ENCODE assay signal across 1 cellular context in genomic region chr13:29593605-29594297, GRCh38.
TF ChIP-seq lines count a peak whose summit lies in the region.

No MANE protein-coding gene starts in this region.

TF ChIP-seq in H1, 55 proteins besides CTCF, POLR2A, EP300 and RAD21 (continued from another document):
- TF ChIP-seq CHD7 (IDR thresholded peaks at IDR 0.05; ENCODE audit: insufficient replicate concordance, low read length) (no peak), CEBPB (IDR thresholded peaks at IDR 0.05; ENCODE audit: low read depth, low read length) (no peak), RBBP5 (IDR thresholded peaks at IDR 0.05; ENCODE audit: borderline replicate concordance, low read depth, low read length) (no peak), GABPA (IDR thresholded peaks at IDR 0.05; ENCODE audit: borderline replicate concordance, insufficient read depth, low read length) (no peak), TAF7 (optimal IDR thresholded peaks at IDR 0.05; ENCODE audit: borderline replicate concordance, low read depth, low read length) (no peak), PHF8 (conservative IDR thresholded peaks at IDR 0.05; ENCODE audit: low read depth, low read length) (no peak)
